In genomic region chr14:47675489-47676300, GRCh38 we compare ENCODE assay signal across 8 cellular contexts. TPM values are rescaled to one million over a fixed set of nuclear protein-coding genes. Genes with fewer than 3 reads are reported as not detected.
DNase-seq lines count a peak whose midpoint lies in the region; ATAC-seq and TF ChIP-seq lines count a peak whose summit lies in the region.

Gene MDGA2, minus strand, starts transcription at chr14:47675605.

- no peaks in the 10 kb centered on the region for H3K9me2 ChIP-seq in neural cell (ENCODE audit: insufficient read depth, low read length)

- no peaks in the 10 kb centered on the region for H3K36me3 ChIP-seq in neural cell (ENCODE audit: insufficient read depth, low read length)

- no peaks in the 10 kb centered on the region for H3K79me2 ChIP-seq in neural cell (replicated peaks; ENCODE audit: insufficient read depth, low read length)

- TF ChIP-seq EP300 in neural cell (conservative IDR thresholded peaks at IDR 0.05; ENCODE audit: poor library complexity, severe bottlenecking) = no peak

- peaks cover 3% of the 10 kb centered on the region for H3F3A ChIP-seq in neural cell (ENCODE audit: insufficient read depth, low read length, poor library complexity, severe bottlenecking)

- H2AFZ ChIP-seq in neural cell (ENCODE audit: low read depth, low read length) = peak within 1 kb of the TSS; percentile 67

- TF ChIP-seq CTCF in dorsolateral prefrontal cortex (IDR thresholded peaks at IDR 0.05 in 54 of 56, conservative IDR thresholded peaks at IDR 0.05 in 2 of 56; ENCODE audit: low read depth in 1 of 56, partially characterized antibody in 56 of 56) (no peak), neural cell (IDR thresholded peaks at IDR 0.05; ENCODE audit: poor library complexity, severe bottlenecking) (no peak)

- H3K9ac ChIP-seq in neural cell (ENCODE audit: low read length) = peak within 1 kb of the TSS; percentile 75

- H4K20me1 ChIP-seq in neural cell (ENCODE audit: insufficient read depth) = no peaks in the 10 kb centered on the region

- peak within 1 kb of the TSS; percentile 81 for H3K4me2 ChIP-seq in neural cell (ENCODE audit: low read length)

- DNase-seq in NCI-H1105 treated with DMSO at 0.1 percent for 48 hours (lab: John Stamatoyannopoulos, UW) (peak; percentile 65), dorsolateral prefrontal cortex (peak; percentile 24 to 87 (median 72)), pons (ENCODE audit: low spot score) (no peak), Kasumi-1 (lab: John Stamatoyannopoulos, UW) (no peak)
- no peak for DNase-seq in activated effector memory CD4-positive, alpha-beta T cell treated with anti-CD3 and anti-CD28 coated beads, Interleukin-2, amount 50 U/mL, for 16 hours

- H3K4me3 ChIP-seq in dorsolateral prefrontal cortex (peak within 1 kb of the TSS; percentile 48 to 80 (median 65)), neural cell (ENCODE audit: low read length) (peak within 1 kb of the TSS; percentile 81)

- ATAC-seq in GM19043 (IDR thresholded peaks at IDR 0.05; ENCODE audit: low read depth, unreplicated experiment) = peak; percentile 52
- ATAC-seq in GM18511 (IDR thresholded peaks at IDR 0.05; ENCODE audit: unreplicated experiment) = no peak

- no peaks in the 10 kb centered on the region for H3K9me3 ChIP-seq in neural cell (ENCODE audit: low read length)

- intact Hi-C loops in dorsolateral prefrontal cortex (cut with DNase I) = no loop called here

- H3K27me3 ChIP-seq in dorsolateral prefrontal cortex (peaks cover 0 to 49% (median 4%) of the 10 kb centered on the region in 45 donors), neural cell (ENCODE audit: insufficient read depth, low read depth, low read length) (peaks cover 11% of the 10 kb centered on the region)

- peak; percentile 57 for TF ChIP-seq RAD21 in neural cell (conservative IDR thresholded peaks at IDR 0.05)

- H3K27ac ChIP-seq in dorsolateral prefrontal cortex (peak within 1 kb of the TSS in 58 of 59 donors; percentile 40 to 95 (median 84)), neural cell (ENCODE audit: low read length) (peak within 1 kb of the TSS; percentile 64)

TF ChIP-seq in neural cell, 6 proteins besides CTCF, POLR2A, EP300 and RAD21:
- TF ChIP-seq TAF1 (IDR thresholded peaks at IDR 0.05; ENCODE audit: low read depth) = no peak
- TF ChIP-seq MXI1 (conservative IDR thresholded peaks at IDR 0.05; ENCODE audit: poor library complexity, severe bottlenecking) = peak; percentile 64
- peak; percentile 26 for TF ChIP-seq SMC3 (conservative IDR thresholded peaks at IDR 0.05; ENCODE audit: poor library complexity)
- TF ChIP-seq REST (IDR thresholded peaks at IDR 0.05; ENCODE audit: borderline replicate concordance) = peak; percentile 14
- no peak for TF ChIP-seq EZH2 (IDR thresholded peaks at IDR 0.05; ENCODE audit: borderline replicate concordance, insufficient read depth, low read length, poor library complexity, severe bottlenecking)
- peak; percentile 45 for TF ChIP-seq POLR2AphosphoS5 (IDR thresholded peaks at IDR 0.05)
TF ChIP-seq in neural cell: peak in this region for 4.

RNA-seq across cellular contexts. Expression of gene MDGA2, which starts in this region (rescaled TPM):
- 10 to 100 TPM; 13.8 to 45.8 (median 30.9) TPM for total RNA-seq in dorsolateral prefrontal cortex
- 3.8 and 7.9 TPM in 2 replicates for polyA plus RNA-seq in neural cell
- polyA minus RNA-seq in neural cell = 25.8 and 33.2 TPM in 2 replicates

Comparison
In these comparisons a context has a peak if more than half of its experiments do, and no peak if none do; other contexts are left out.
1. DNase-seq: peak in NCI-H1105 treated with DMSO at 0.1 percent for 48 hours (single experiment) and dorsolateral prefrontal cortex (10 of 10); none in activated effector memory CD4-positive, alpha-beta T cell treated with anti-CD3 and anti-CD28 coated beads, Interleukin-2, amount 50 U/mL, for 16 hours (single experiment), pons (single experiment) and Kasumi-1 (0 of 2).